ENCODE assay signal across 8 cellular contexts in genomic region chr11:47524200-47524874, GRCh38. TPM values are rescaled to one million over a fixed set of nuclear protein-coding genes. Genes with fewer than 3 reads are reported as not detected.
DNase-seq lines count a peak whose midpoint lies in the region; ATAC-seq and TF ChIP-seq lines count a peak whose summit lies in the region.

No MANE protein-coding gene starts in this region.

- H3K36me3 Mint-ChIP-seq in activated CD4-positive, alpha-beta T cell treated with anti-CD3 and anti-CD28 coated beads, Interleukin-2, amount 10 ng/mL, durations not matched to agents 24 days and 14 days (ENCODE audit: low read depth): peaks cover 4% of the 10 kb centered on the region
- H3K36me3 Mint-ChIP-seq in T-helper 2 cell treated with Interferon-gamma antibody and Interleukin-4, amounts not matched to agents 5 μg/mL and 100 μg/mL, for 36 hours (ENCODE audit: low read depth): no peaks in the 10 kb centered on the region
- H3K36me3 Mint-ChIP-seq in nephron progenitor cell (ENCODE audit: low read depth): peaks cover 8% of the 10 kb centered on the region

- peak overlapping the region; percentile 78 for H3K27ac ChIP-seq in epithelial cell of prostate

- peak overlapping the region; percentile 85 for H3K27ac Mint-ChIP-seq in activated CD4-positive, alpha-beta T cell treated with anti-CD3 and anti-CD28 coated beads, Interleukin-2, amount 10 ng/mL, durations not matched to agents 24 days and 14 days
- peak overlapping the region; percentile 67 for H3K27ac Mint-ChIP-seq in T-helper 2 cell treated with Interferon-gamma antibody and Interleukin-4, amounts not matched to agents 5 μg/mL and 100 μg/mL, for 36 hours
- H3K27ac Mint-ChIP-seq in nephron progenitor cell: peak overlapping the region; percentile 95

- peak; percentile 78 for DNase-seq in activated CD4-positive, alpha-beta T cell treated with anti-CD3 and anti-CD28 coated beads, Interleukin-2, amount 10 ng/mL, durations not matched to agents 24 days and 14 days
- DNase-seq in activated CD4-positive, alpha-beta T cell treated with anti-CD3 and anti-CD28 coated beads for 1 hour: no peak
- no peak for DNase-seq in T-helper 2 cell treated with Interferon-gamma antibody and Interleukin-4, amounts not matched to agents 5 μg/mL and 100 μg/mL, for 36 hours (ENCODE audit: low spot score)
- DNase-seq in epithelial cell of prostate (ENCODE audit: low read depth, low spot score): no peak
- DNase-seq in nephron progenitor cell: peak; percentile 8
- DNase-seq in 8988T: no peak
- DNase-seq in activated gamma-delta T cell (lab: John Stamatoyannopoulos, UW): no peak

- H3K4me1 Mint-ChIP-seq in activated CD4-positive, alpha-beta T cell treated with anti-CD3 and anti-CD28 coated beads, Interleukin-2, amount 10 ng/mL, durations not matched to agents 24 days and 14 days: peaks cover 47% of the 10 kb centered on the region
- peaks cover 43% of the 10 kb centered on the region for H3K4me1 Mint-ChIP-seq in T-helper 2 cell treated with Interferon-gamma antibody and Interleukin-4, amounts not matched to agents 5 μg/mL and 100 μg/mL, for 36 hours (ENCODE audit: low read depth)
- H3K4me1 Mint-ChIP-seq in nephron progenitor cell: peaks cover 51% of the 10 kb centered on the region

- no peak for ATAC-seq in HG03280 (IDR thresholded peaks at IDR 0.05; ENCODE audit: unreplicated experiment)

- no peak for TF ChIP-seq CTCF in nephron progenitor cell (IDR thresholded peaks at IDR 0.05)

- H3K9me3 Mint-ChIP-seq in activated CD4-positive, alpha-beta T cell treated with anti-CD3 and anti-CD28 coated beads, Interleukin-2, amount 10 ng/mL, durations not matched to agents 24 days and 14 days: no peaks in the 10 kb centered on the region
- no peaks in the 10 kb centered on the region for H3K9me3 Mint-ChIP-seq in T-helper 2 cell treated with Interferon-gamma antibody and Interleukin-4, amounts not matched to agents 5 μg/mL and 100 μg/mL, for 36 hours
- H3K9me3 Mint-ChIP-seq in nephron progenitor cell: no peaks in the 10 kb centered on the region

- intact Hi-C loops in activated CD4-positive, alpha-beta T cell treated with anti-CD3 and anti-CD28 coated beads, Interleukin-2, amount 10 ng/mL, durations not matched to agents 24 days and 14 days (cut with micrococcal nuclease): loop anchor here (1.0 to 5.0 kb wide), 4 partner anchors 9 to 138 kb away; partner anchors contain the start of gene CELF1

- peak overlapping the region; percentile 64 for H3K4me3 Mint-ChIP-seq in activated CD4-positive, alpha-beta T cell treated with anti-CD3 and anti-CD28 coated beads, Interleukin-2, amount 10 ng/mL, durations not matched to agents 24 days and 14 days
- H3K4me3 Mint-ChIP-seq in T-helper 2 cell treated with Interferon-gamma antibody and Interleukin-4, amounts not matched to agents 5 μg/mL and 100 μg/mL, for 36 hours: peak overlapping the region; percentile 31
- peak overlapping the region; percentile 55 for H3K4me3 Mint-ChIP-seq in nephron progenitor cell

- H3K27me3 Mint-ChIP-seq in activated CD4-positive, alpha-beta T cell treated with anti-CD3 and anti-CD28 coated beads, Interleukin-2, amount 10 ng/mL, durations not matched to agents 24 days and 14 days: no peaks in the 10 kb centered on the region
- no peaks in the 10 kb centered on the region for H3K27me3 Mint-ChIP-seq in T-helper 2 cell treated with Interferon-gamma antibody and Interleukin-4, amounts not matched to agents 5 μg/mL and 100 μg/mL, for 36 hours (ENCODE audit: low read depth)
- no peaks in the 10 kb centered on the region for H3K27me3 Mint-ChIP-seq in nephron progenitor cell (ENCODE audit: low read depth, poor library complexity)

RNA-seq across cellular contexts. Expression of gene CELF1, which starts 28.6 kb away (rescaled TPM):
- total RNA-seq in activated CD4-positive, alpha-beta T cell treated with anti-CD3 and anti-CD28 coated beads, Interleukin-2, amount 10 ng/mL, durations not matched to agents 24 days and 14 days: 154 and 159 TPM in 2 replicates

RNA-seq across cellular contexts. Expression of gene PTPMT1, which starts 41.1 kb away (rescaled TPM):
- total RNA-seq in activated CD4-positive, alpha-beta T cell treated with anti-CD3 and anti-CD28 coated beads, Interleukin-2, amount 10 ng/mL, durations not matched to agents 24 days and 14 days: 53.9 and 54.9 TPM in 2 replicates

RNA-seq across cellular contexts. Expression of gene KBTBD4, which starts 54.4 kb away (rescaled TPM):
- total RNA-seq in activated CD4-positive, alpha-beta T cell treated with anti-CD3 and anti-CD28 coated beads, Interleukin-2, amount 10 ng/mL, durations not matched to agents 24 days and 14 days: 16.4 and 16.7 TPM in 2 replicates

RNA-seq across cellular contexts. Expression of gene NDUFS3, which starts 54.5 kb away (rescaled TPM):
- total RNA-seq in activated CD4-positive, alpha-beta T cell treated with anti-CD3 and anti-CD28 coated beads, Interleukin-2, amount 10 ng/mL, durations not matched to agents 24 days and 14 days: 151 and 159 TPM in 2 replicates

Comparison
In these comparisons a context has a peak if more than half of its experiments do, and no peak if none do; other contexts are left out.
1. DNase-seq: peak in activated CD4-positive, alpha-beta T cell treated with anti-CD3 and anti-CD28 coated beads, Interleukin-2, amount 10 ng/mL, durations not matched to agents 24 days and 14 days (single experiment) and nephron progenitor cell (single experiment); none in activated CD4-positive, alpha-beta T cell treated with anti-CD3 and anti-CD28 coated beads for 1 hour (single experiment), T-helper 2 cell treated with Interferon-gamma antibody and Interleukin-4, amounts not matched to agents 5 μg/mL and 100 μg/mL, for 36 hours (single experiment), epithelial cell of prostate (single experiment), 8988T (single experiment) and activated gamma-delta T cell (single experiment).
2. Peak in every context shown above with its lines, with median percentiles within 50 percentile points of each other: H3K27ac Mint-ChIP-seq and H3K4me3 Mint-ChIP-seq.